Comparison of ENCODE assay signal across 27 cellular contexts in the genomic region with DNA sequence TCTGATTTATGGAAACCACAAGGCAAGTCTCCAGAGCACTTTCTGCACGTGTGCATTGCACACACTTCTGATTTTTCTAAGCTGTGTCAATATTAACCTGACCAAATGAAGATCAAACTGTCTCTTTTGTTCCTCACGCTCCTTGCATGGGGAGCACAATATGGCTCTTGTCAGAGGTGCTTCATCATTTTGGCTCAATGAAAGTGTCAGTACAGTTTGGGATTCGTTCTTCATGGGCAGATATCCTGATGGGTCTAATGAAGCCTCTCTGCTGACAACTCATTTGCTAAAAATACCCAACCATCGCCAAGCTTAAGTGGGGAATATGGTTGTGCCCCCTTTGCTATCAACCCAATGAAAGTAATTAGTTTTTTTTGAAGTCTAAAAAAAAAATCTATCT.
DNase-seq lines count a peak whose midpoint lies in the region; ATAC-seq lines count a peak whose summit lies in the region.
"Had no signal": no experiment of that assay in that cellular context is flagged by ENCODE, and none has a peak within 500 bp of the region (broad histone marks: within the 10 kb centered on the region; RNA-seq: fewer than 3 reads in every experiment).

No MANE protein-coding gene starts in this region.

- no peak overlapping the region for H3K4me3 ChIP-seq in BLaER1
- H3K4me3 ChIP-seq: dorsolateral prefrontal cortex, esophagus squamous epithelium, left lung, upper lobe of left lung had no signal

- DNase-seq in KBM-7 = peak; percentile 9
- peak; percentile 40 for DNase-seq in NCI-H2029 treated with DMSO at 0.1 percent for 48 hours (lab: John Stamatoyannopoulos, UW)
- peak; percentile 83 for DNase-seq in NCI-H774 (lab: John Stamatoyannopoulos, UW)
- DNase-seq in GDM1 (lab: John Stamatoyannopoulos, UW) = no peak
- DNase-seq in stimulated activated CD4-positive, alpha-beta T cell treated with anti-CD3 and anti-CD28 coated beads, Interleukin-4, amount 100 ng/mL, for 24 hours = no peak
- no peak for DNase-seq in stimulated activated CD4-positive, alpha-beta T cell treated with anti-CD3 and anti-CD28 coated beads, Interleukin-4, amount 100 ng/mL, for 4 hours
- DNase-seq: activated CD4-positive, alpha-beta T cell treated with anti-CD3 and anti-CD28 coated beads for 36 hours; activated CD8-positive, alpha-beta T cell treated with anti-CD3 and anti-CD28 coated beads for 36 hours; activated naive CD4-positive, alpha-beta T cell treated with anti-CD3 and anti-CD28 coated beads, Interleukin-2, amount 50 U/mL, for 16 hours; amniotic stem cell; CD4-positive, alpha-beta T cell; esophagus squamous epithelium; foreskin keratinocyte; left lung; MV-4-11; NCI-H2107; NCI-H524 treated with DMSO at 0.1 percent for 48 hours; Right ventricle myocardium superior; upper lobe of left lung had no signal

- H3K4me1 ChIP-seq in BLaER1 = peaks cover 24% of the 10 kb centered on the region
- H3K4me1 ChIP-seq: esophagus squamous epithelium, foreskin keratinocyte, left lung, upper lobe of left lung had no signal

- H3K27ac ChIP-seq in BLaER1 = no peak overlapping the region
- H3K27ac ChIP-seq: esophagus squamous epithelium, foreskin keratinocyte, left lung, upper lobe of left lung, VCaP had no signal

- no peaks in the 10 kb centered on the region for H3K9me3 ChIP-seq in BLaER1
- H3K9me3 ChIP-seq: esophagus squamous epithelium, left lung, upper lobe of left lung had no signal

- H3K4me2 ChIP-seq in BLaER1 = peak overlapping the region; percentile 50

- in situ Hi-C loops in KBM-7 (cut with MboI; ENCODE audit: low pct_unique_long_range_greater_than_20kb, low sequenced_read_pairs) = no loop called here

- no peak overlapping the region for H3K9ac ChIP-seq in BLaER1

- no peak for ATAC-seq in GM21786 (IDR thresholded peaks at IDR 0.05; ENCODE audit: unreplicated experiment)
- ATAC-seq: activated CD4-positive, alpha-beta T cell treated with anti-CD3 and anti-CD28 coated beads for 36 hours; activated CD8-positive, alpha-beta T cell treated with anti-CD3 and anti-CD28 coated beads for 36 hours; foreskin keratinocyte; HCT116; HepG2; left lung; Panc1; stimulated activated effector memory CD8-positive, alpha-beta T cell treated with anti-CD3 and anti-CD28 coated beads, Interleukin-12 subunit alpha, Interleukin-12 subunit beta, amount 100 ng/mL, for 72 hours had no signal

- no peaks in the 10 kb centered on the region for H3K36me3 ChIP-seq in BLaER1
- H3K36me3 ChIP-seq: esophagus squamous epithelium, left lung, upper lobe of left lung had no signal

- no peaks in the 10 kb centered on the region for H3K27me3 ChIP-seq in BLaER1
- H3K27me3 ChIP-seq: esophagus squamous epithelium, foreskin keratinocyte, upper lobe of left lung had no signal

- no peaks in the 10 kb centered on the region for H4K20me1 ChIP-seq in BLaER1

Comparison
In these comparisons a context has a peak if more than half of its experiments do, and no peak if none do; other contexts are left out.
1. DNase-seq: peak in KBM-7 (single experiment), NCI-H2029 treated with DMSO at 0.1 percent for 48 hours (single experiment) and NCI-H774 (single experiment); none in GDM1 (single experiment), stimulated activated CD4-positive, alpha-beta T cell treated with anti-CD3 and anti-CD28 coated beads, Interleukin-4, amount 100 ng/mL, for 24 hours (single experiment) and stimulated activated CD4-positive, alpha-beta T cell treated with anti-CD3 and anti-CD28 coated beads, Interleukin-4, amount 100 ng/mL, for 4 hours (0 of 2).